ENCODE assay signal across 1 cellular context in the genomic region with DNA sequence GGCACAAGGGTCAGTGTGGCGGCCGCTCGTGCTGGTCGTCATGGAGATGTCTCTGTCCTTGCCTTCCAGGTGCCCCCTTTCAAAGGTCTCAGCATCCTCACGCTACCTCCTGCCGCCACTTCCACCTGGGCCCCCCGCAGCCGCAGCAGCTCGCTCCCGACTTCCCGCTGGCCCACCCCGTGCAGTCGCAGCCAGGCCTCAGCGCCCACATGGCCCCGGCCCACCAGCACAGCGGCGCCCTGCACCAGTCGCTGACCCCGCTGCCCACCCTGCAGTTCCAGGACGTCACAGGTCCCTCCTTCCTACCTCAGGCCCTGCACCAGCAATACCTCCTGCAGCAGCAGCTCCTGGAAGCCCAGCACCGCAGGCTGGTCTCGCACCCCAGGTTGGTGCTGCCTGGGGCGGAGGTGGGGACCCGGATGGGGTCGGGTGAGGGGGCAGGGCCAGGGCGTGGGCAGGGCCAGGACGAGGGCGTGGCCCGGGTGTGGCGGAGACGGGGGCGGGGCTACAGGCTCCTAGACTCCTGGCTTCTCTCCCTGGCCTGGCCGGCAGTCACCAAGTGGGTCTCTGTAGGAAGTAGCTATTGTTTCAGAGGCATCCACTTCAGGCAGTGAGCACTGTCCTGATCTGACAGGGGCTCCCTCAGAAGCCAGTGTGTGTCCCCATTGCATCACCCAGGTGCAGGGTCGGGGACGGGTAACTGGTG.
TF ChIP-seq lines count a peak whose summit lies in the region.

No MANE protein-coding gene starts in this region.

TF ChIP-seq in H1, 55 proteins besides CTCF, POLR2A, EP300 and RAD21 (continued from another document):
- TF ChIP-seq SIRT6 (IDR thresholded peaks at IDR 0.05; ENCODE audit: low read length) (no peak), BACH1 (IDR thresholded peaks at IDR 0.05; ENCODE audit: low read length) (no peak), POU5F1 (IDR thresholded peaks at IDR 0.05; ENCODE audit: low read depth, low read length) (no peak), MAFK (IDR thresholded peaks at IDR 0.05; ENCODE audit: low read depth, low read length) (no peak), SIX5 (IDR thresholded peaks at IDR 0.05; ENCODE audit: low read depth, low read length) (no peak), CHD7 (IDR thresholded peaks at IDR 0.05; ENCODE audit: insufficient replicate concordance, low read length) (no peak), KDM4A (IDR thresholded peaks at IDR 0.05; ENCODE audit: low read depth, low read length, severe bottlenecking) (no peak), CBX8 (IDR thresholded peaks at IDR 0.05; ENCODE audit: borderline replicate concordance, low read depth, low read length) (no peak), EZH2 (IDR thresholded peaks at IDR 0.05; ENCODE audit: low read depth, low read length, severe bottlenecking) (no peak), RBBP5 (IDR thresholded peaks at IDR 0.05; ENCODE audit: borderline replicate concordance, low read depth, low read length) (no peak), HDAC2 (IDR thresholded peaks at IDR 0.05; ENCODE audit: borderline replicate concordance in 1 of 2, low read depth in 2 of 2, low read length in 2 of 2) (no peak), ZNF274 (IDR thresholded peaks at IDR 0.05; ENCODE audit: borderline replicate concordance, extremely low read depth, low read length) (no peak), SAP30 (IDR thresholded peaks at IDR 0.05; ENCODE audit: insufficient read depth, insufficient replicate concordance, low read length) (no peak), RFX5 (IDR thresholded peaks at IDR 0.05; ENCODE audit: borderline replicate concordance, low read depth, low read length) (no peak), TAF1 (IDR thresholded peaks at IDR 0.05; ENCODE audit: low read depth, low read length) (peak; percentile 27; the same call in 1 of the 2 replicates), SRF (IDR thresholded peaks at IDR 0.05; ENCODE audit: low read depth, low read length) (no peak), HDAC6 (IDR thresholded peaks at IDR 0.05; ENCODE audit: low read depth, low read length) (no peak), NRF1 (IDR thresholded peaks at IDR 0.05; ENCODE audit: low read depth, low read length) (no peak), SP1 (IDR thresholded peaks at IDR 0.05; ENCODE audit: low read depth, low read length) (no peak), NANOG (IDR thresholded peaks at IDR 0.05; ENCODE audit: insufficient read depth, low read depth, low read length, poor library complexity, severe bottlenecking) (no peak), SUZ12 (IDR thresholded peaks at IDR 0.05; ENCODE audit: low read length) (no peak), ATF2 (IDR thresholded peaks at IDR 0.05; ENCODE audit: low read length) (no peak), GABPA (IDR thresholded peaks at IDR 0.05; ENCODE audit: borderline replicate concordance, insufficient read depth, low read length) (no peak), TEAD4 (IDR thresholded peaks at IDR 0.05; ENCODE audit: low read depth, low read length) (no peak), TAF7 (optimal IDR thresholded peaks at IDR 0.05; ENCODE audit: borderline replicate concordance, low read depth, low read length) (no peak), MAX (IDR thresholded peaks at IDR 0.05) (peak; percentile 61), BCL11A (IDR thresholded peaks at IDR 0.05; ENCODE audit: low read depth in 2 of 2, low read length in 2 of 2) (no peak), CHD1 (IDR thresholded peaks at IDR 0.05; ENCODE audit: low read depth, low read length) (no peak), PHF8 (conservative IDR thresholded peaks at IDR 0.05; ENCODE audit: low read depth, low read length) (0 out of 2 replicates have a peak, but pooled peaks have one; percentile 20), ASH2L (IDR thresholded peaks at IDR 0.05; ENCODE audit: low read length) (no peak), RXRA (IDR thresholded peaks at IDR 0.05; ENCODE audit: insufficient read depth, low read depth, low read length) (no peak), EGR1 (IDR thresholded peaks at IDR 0.05; ENCODE audit: borderline replicate concordance, low read depth, low read length) (no peak), SP2 (IDR thresholded peaks at IDR 0.05; ENCODE audit: low read length) (no peak), CEBPB (IDR thresholded peaks at IDR 0.05; ENCODE audit: low read depth, low read length) (peak; percentile 58; the same call in 1 of the 2 replicates), SIN3A (conservative IDR thresholded peaks at IDR 0.05 in 1 of 2, IDR thresholded peaks at IDR 0.05 in 1 of 2; ENCODE audit: low read depth in 1 of 2, low read length in 2 of 2) (no peak), JUN (IDR thresholded peaks at IDR 0.05; ENCODE audit: low read depth, low read length) (no peak), GTF2F1 (IDR thresholded peaks at IDR 0.05; ENCODE audit: borderline replicate concordance, low read depth, low read length) (no peak), KDM1A (IDR thresholded peaks at IDR 0.05; ENCODE audit: borderline replicate concordance, low read length) (no peak)
- TF ChIP-seq, protein P1, sequence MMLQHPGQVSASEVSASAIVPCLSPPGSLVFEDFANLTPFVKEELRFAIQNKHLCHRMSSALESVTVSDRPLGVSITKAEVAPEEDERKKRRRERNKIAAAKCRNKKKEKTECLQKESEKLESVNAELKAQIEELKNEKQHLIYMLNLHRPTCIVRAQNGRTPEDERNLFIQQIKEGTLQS (IDR thresholded peaks at IDR 0.05; ENCODE audit: insufficient read depth, low read depth, low read length), result 0 out of 2 replicates have a peak, but pooled peaks have one; percentile 20
- TF ChIP-seq, protein P2, sequence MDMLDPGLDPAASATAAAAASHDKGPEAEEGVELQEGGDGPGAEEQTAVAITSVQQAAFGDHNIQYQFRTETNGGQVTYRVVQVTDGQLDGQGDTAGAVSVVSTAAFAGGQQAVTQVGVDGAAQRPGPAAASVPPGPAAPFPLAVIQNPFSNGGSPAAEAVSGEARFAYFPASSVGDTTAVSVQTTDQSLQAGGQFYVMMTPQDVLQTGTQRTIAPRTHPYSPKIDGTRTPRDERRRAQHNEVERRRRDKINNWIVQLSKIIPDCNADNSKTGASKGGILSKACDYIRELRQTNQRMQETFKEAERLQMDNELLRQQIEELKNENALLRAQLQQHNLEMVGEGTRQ (IDR thresholded peaks at IDR 0.05; ENCODE audit: low read length), result no peak
TF ChIP-seq in H1: peak in this region for 7.
